ENCODE assay signal across 21 cellular contexts in the genomic region with DNA sequence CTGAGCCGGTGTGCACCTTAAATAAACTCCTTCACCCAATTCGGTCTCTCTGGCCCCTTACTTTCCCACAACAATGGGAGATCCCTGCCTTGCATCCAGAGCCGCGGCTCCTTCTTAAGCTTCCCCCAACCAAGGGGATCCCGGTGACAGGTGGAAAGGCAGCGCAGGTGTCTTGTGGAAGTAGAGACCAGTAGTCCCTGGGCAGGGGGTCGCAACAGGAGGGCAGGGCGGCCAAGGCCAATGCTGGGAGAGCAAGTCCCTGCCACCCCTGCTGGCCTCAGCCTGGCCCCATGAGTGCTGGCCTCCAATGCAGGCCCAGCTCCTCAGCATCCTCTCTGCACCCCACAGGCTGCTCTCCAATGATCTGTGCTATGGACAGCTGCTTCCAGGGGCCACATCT. TPM values are rescaled to one million over a fixed set of nuclear protein-coding genes. Genes with fewer than 3 reads are reported as not detected.
DNase-seq lines count a peak whose midpoint lies in the region; ATAC-seq and TF ChIP-seq lines count a peak whose summit lies in the region.
"Had no signal": no experiment of that assay in that cellular context is flagged by ENCODE, and none has a peak within 500 bp of the region (broad histone marks: within the 10 kb centered on the region; RNA-seq: fewer than 3 reads in every experiment).

No MANE protein-coding gene starts in this region.

- no peak overlapping the region for H2BK120ac ChIP-seq in IMR-90 (ENCODE audit: low read depth, low read length)
- no peak overlapping the region for H2BK120ac ChIP-seq in mesenchymal stem cell (ENCODE audit: low read depth, low read length)
- H2BK120ac ChIP-seq in neuronal stem cell (ENCODE audit: low read depth, low read length) = no peak overlapping the region

- no peak overlapping the region for H3K56ac ChIP-seq in IMR-90 (ENCODE audit: extremely low read depth, insufficient read depth, low read length)

- H2BK12ac ChIP-seq in mesenchymal stem cell (ENCODE audit: low read length in 2 of 2) = no peak overlapping the region
- H2BK12ac ChIP-seq in neuronal stem cell (ENCODE audit: low read length) = no peak overlapping the region

- H3K23ac ChIP-seq in IMR-90 (ENCODE audit: low read depth, low read length) (no peak overlapping the region), mesenchymal stem cell (ENCODE audit: low read length in 2 of 2) (no peak overlapping the region), neuronal stem cell (ENCODE audit: low read depth, low read length, poor library complexity) (no peak overlapping the region)

- no peak for TF ChIP-seq RAD21 in IMR-90 (IDR thresholded peaks at IDR 0.05; ENCODE audit: low read length)

- H4K20me1 ChIP-seq in GM23338 (replicated peaks; ENCODE audit: insufficient read depth) = no peaks in the 10 kb centered on the region
- no peaks in the 10 kb centered on the region for H4K20me1 ChIP-seq in IMR-90 (ENCODE audit: insufficient read depth, low read length)

- WGBS in IMR-90 (ENCODE audit: extremely low coverage in 2 of 2, insufficient read length in 1 of 2), 2 experiments = no CpG with 5 or more reads among the region's 8 CpGs
- WGBS in mesenchymal stem cell = 93% methylated on average over 8 of the region's 8 CpGs
- no CpG with 5 or more reads among the region's 8 CpGs for WGBS in neuronal stem cell (ENCODE audit: extremely low coverage in 2 of 2, insufficient read length in 2 of 2, insufficient replicate concordance in 1 of 2), 2 donors

- in situ Hi-C loops in IMR-90 (cut with MboI; ENCODE audit: low sequenced_read_pairs) = no loop called here

- peak; percentile 39 for ATAC-seq in GM23338
- ATAC-seq in IMR-90 (ENCODE audit: low read depth) = no peak
- ATAC-seq in activated CD4-positive, CD25-positive, alpha-beta regulatory T cell treated with anti-CD3 and anti-CD28 coated beads, Interleukin-2, amount 50 U/mL, for 24 hours = no peak

- H3K9me3 Mint-ChIP-seq in GM23338 (peaks cover 3% of the 10 kb centered on the region; the same call in 1 of the 3 replicates), MCF 10A (ENCODE audit: unreplicated experiment) (peaks cover 7% of the 10 kb centered on the region)
- H3K9me3 Mint-ChIP-seq: CD4-positive, alpha-beta T cell; CD8-positive, alpha-beta memory T cell had no signal

- H3K9ac ChIP-seq in IMR-90 (ENCODE audit: low read depth, low read length) (no peak overlapping the region), mesenchymal stem cell (ENCODE audit: low read length) (no peak overlapping the region), neuronal stem cell (ENCODE audit: low read depth, low read length, poor library complexity) (no peak overlapping the region)
- H3K9ac ChIP-seq: BLaER1 treated with 17β-estradiol and CSF1 and Interleukin-3, amounts not matched to agents 10 nM and 100 nM; GM23248 had no signal

- H3K79me2 ChIP-seq in GM23338 (replicated peaks; ENCODE audit: insufficient read depth) = no peaks in the 10 kb centered on the region

- H3K27ac Mint-ChIP-seq in GM23338 = no peak overlapping the region
- no peak overlapping the region for H3K27ac Mint-ChIP-seq in MCF 10A (ENCODE audit: low read depth, unreplicated experiment)
- H3K27ac Mint-ChIP-seq: CD4-positive, alpha-beta T cell; CD8-positive, alpha-beta memory T cell had no signal

- DNase-seq in GM23338 (ENCODE audit: low spot score) (no peak), IMR-90 (no peak), mesenchymal stem cell (no peak), neuronal stem cell (ENCODE audit: low spot score) (no peak), kidney tubule cell (ENCODE audit: low spot score) (no peak), T-helper 9 cell (no peak), MCF 10A (ENCODE audit: unreplicated experiment) (no peak)
- DNase-seq: BE2C; CD4-positive, alpha-beta T cell; CD8-positive, alpha-beta memory T cell; DMS 273 treated with DMSO at 0.1 percent for 48 hours; DMS79; EL; GDM1; GM23248; HCEC 1CT had no signal

- no peak overlapping the region for H4K5ac ChIP-seq in IMR-90 (ENCODE audit: low read depth, low read length)

- H2AFZ ChIP-seq in GM23338 = no peak overlapping the region; the same call in 1 of the 2 replicates
- H2AFZ ChIP-seq in IMR-90 (replicated peaks; ENCODE audit: low read length, poor library complexity) = peak overlapping the region; percentile 67
- H2AFZ ChIP-seq in mesenchymal stem cell (ENCODE audit: low read depth, low read length) = no peak overlapping the region
- H2AFZ ChIP-seq in neuronal stem cell (ENCODE audit: low read length) = peak overlapping the region; percentile 39
- H2AFZ ChIP-seq: GM23248 had no signal

- POLR2A ChIA-PET in IMR-90 (lab: Charles Lee; ENCODE audit: unreplicated experiment) = no interaction called here
- POLR2A ChIA-PET in MCF 10A (lab: Yijun Ruan, JAX) = interaction anchor here (1.2 kb wide), 1 partner anchor 12 kb away, joined by 4 read pairs; no protein-coding TSS in a partner anchor

- no peaks in the 10 kb centered on the region for H3K79me1 ChIP-seq in IMR-90 (ENCODE audit: low read depth in 1 of 2, low read length in 2 of 2)
- no peaks in the 10 kb centered on the region for H3K79me1 ChIP-seq in mesenchymal stem cell (replicated peaks; ENCODE audit: low read length, poor library complexity, severe bottlenecking)
- H3K79me1 ChIP-seq in neuronal stem cell (ENCODE audit: low read depth, low read length) = no peaks in the 10 kb centered on the region

- H2AK5ac ChIP-seq in IMR-90 (ENCODE audit: low read depth, low read length) = no peak overlapping the region
- no peak overlapping the region for H2AK5ac ChIP-seq in mesenchymal stem cell (ENCODE audit: low read length, severe bottlenecking)
- peak overlapping the region; percentile 86 for H2AK5ac ChIP-seq in neuronal stem cell (ENCODE audit: low read depth, low read length)

- H3K27me3 ChIP-seq in GM23338 (ENCODE audit: insufficient read depth) (no peaks in the 10 kb centered on the region), IMR-90 (ENCODE audit: control insufficient read depth, insufficient read depth, low read length) (no peaks in the 10 kb centered on the region; the same call in 1 of the 2 replicates), mesenchymal stem cell (ENCODE audit: control insufficient read depth in 1 of 2, insufficient read depth in 1 of 2, low read length in 2 of 2) (peaks cover 0 to 23% of the 10 kb centered on the region in 2 experiments), neuronal stem cell (ENCODE audit: control insufficient read depth in 3 of 3, insufficient read depth in 3 of 3, low read depth in 1 of 3, low read length in 3 of 3) (peaks cover 0 to 2% (median 0%) of the 10 kb centered on the region in 3 experiments)
- H3K27me3 ChIP-seq: BE2C had no signal

- H3K4me1 Mint-ChIP-seq in GM23338 (peaks cover 10% of the 10 kb centered on the region), MCF 10A (ENCODE audit: insufficient read depth, unreplicated experiment) (no peaks in the 10 kb centered on the region)
- H3K4me1 Mint-ChIP-seq: CD14-positive monocyte; CD8-positive, alpha-beta memory T cell had no signal

- H2BK15ac ChIP-seq in IMR-90 (ENCODE audit: low read depth, low read length) (no peak overlapping the region), mesenchymal stem cell (ENCODE audit: low read depth, poor library complexity, severe bottlenecking) (no peak overlapping the region), neuronal stem cell (ENCODE audit: low read length) (no peak overlapping the region)

- H3K4me1 ChIP-seq in GM23338 (ENCODE audit: insufficient read depth) = no peaks in the 10 kb centered on the region
- H3K4me1 ChIP-seq in IMR-90 (ENCODE audit: control insufficient read depth, insufficient read depth, low read length) = no peaks in the 10 kb centered on the region
- H3K4me1 ChIP-seq in mesenchymal stem cell (ENCODE audit: control insufficient read depth, insufficient read depth, low read depth, low read length) = no peaks in the 10 kb centered on the region
- peaks cover 3 to 5% of the 10 kb centered on the region in 2 donors for H3K4me1 ChIP-seq in neuronal stem cell (ENCODE audit: control insufficient read depth in 2 of 2, insufficient read depth in 1 of 2, low read depth in 1 of 2, low read length in 2 of 2)
- H3K4me1 ChIP-seq: BE2C had no signal

- H3K4ac ChIP-seq in IMR-90 (ENCODE audit: low read depth, low read length) (no peak overlapping the region), mesenchymal stem cell (ENCODE audit: low read depth in 1 of 2, low read length in 2 of 2) (no peak overlapping the region), neuronal stem cell (ENCODE audit: low read length) (peak overlapping the region; percentile 93)

- CTCF ChIA-PET in IMR-90 (lab: Yijun Ruan, JAX) = no interaction called here
- CTCF ChIA-PET in MCF 10A (lab: Yijun Ruan, JAX) = interaction anchor here (1.1 kb wide), 1 partner anchor 44 kb away, joined by 3 read pairs; no protein-coding TSS in a partner anchor

- H3K36me3 ChIP-seq in GM23338 (ENCODE audit: insufficient read depth) = no peaks in the 10 kb centered on the region
- H3K36me3 ChIP-seq in IMR-90 (ENCODE audit: control insufficient read depth, insufficient read depth, low read length) = no peaks in the 10 kb centered on the region
- H3K36me3 ChIP-seq in mesenchymal stem cell (ENCODE audit: control insufficient read depth in 1 of 2, insufficient read depth in 2 of 2, low read depth in 1 of 2, low read length in 2 of 2) = peaks cover 0 to 3% of the 10 kb centered on the region in 2 experiments
- no peaks in the 10 kb centered on the region for H3K36me3 ChIP-seq in neuronal stem cell (replicated peaks in 1 of 2; ENCODE audit: control insufficient read depth in 2 of 2, insufficient read depth in 2 of 2, low read length in 2 of 2)
- H3K36me3 ChIP-seq: BE2C; BLaER1 treated with 17β-estradiol and CSF1 and Interleukin-3, amounts not matched to agents 10 nM and 100 nM had no signal

- no peak overlapping the region for H2AK9ac ChIP-seq in IMR-90 (replicated peaks; ENCODE audit: low read depth, low read length, poor library complexity)

- H4K91ac ChIP-seq in IMR-90 (ENCODE audit: insufficient read depth, low read depth, low read length) = no peak overlapping the region
- H4K91ac ChIP-seq in mesenchymal stem cell (ENCODE audit: low read length) = peak overlapping the region; percentile 22
- H4K91ac ChIP-seq in neuronal stem cell (ENCODE audit: low read depth, low read length, poor library complexity) = no peak overlapping the region

- no peak overlapping the region for H3K27ac ChIP-seq in GM23338 (ENCODE audit: low read depth)
- no peak overlapping the region for H3K27ac ChIP-seq in IMR-90 (ENCODE audit: insufficient read depth, low read length)
- H3K27ac ChIP-seq in mesenchymal stem cell (ENCODE audit: low read length, poor library complexity, severe bottlenecking) = no peak overlapping the region
- no peak overlapping the region for H3K27ac ChIP-seq in neuronal stem cell (replicated peaks; ENCODE audit: low read length)
- H3K27ac ChIP-seq: 22Rv1; BLaER1 treated with 17β-estradiol and CSF1 and Interleukin-3, amounts not matched to agents 10 nM and 100 nM; GM23248 had no signal

- dilution Hi-C loops in IMR-90 (cut with HindIII; ENCODE audit: low sequenced_read_pairs, unreplicated experiment) = no loop called here

- H3K4me3 Mint-ChIP-seq in GM23338 (no peak overlapping the region), MCF 10A (ENCODE audit: unreplicated experiment) (no peak overlapping the region)
- H3K4me3 Mint-ChIP-seq: CD14-positive monocyte; CD4-positive, alpha-beta T cell; CD8-positive, alpha-beta memory T cell had no signal

- H3K4me3 ChIP-seq in GM23338 = no peak overlapping the region
- H3K4me3 ChIP-seq in IMR-90 (ENCODE audit: insufficient read depth, low read depth, low read length) = no peak overlapping the region
- no peak overlapping the region for H3K4me3 ChIP-seq in mesenchymal stem cell (ENCODE audit: insufficient read depth in 1 of 2, low read depth in 1 of 2, low read length in 2 of 2)
- peak overlapping the region in 1 of 2 donors; percentile 25 for H3K4me3 ChIP-seq in neuronal stem cell (ENCODE audit: low read length in 2 of 2)
- H3K4me3 ChIP-seq: BLaER1 treated with 17β-estradiol and CSF1 and Interleukin-3, amounts not matched to agents 10 nM and 100 nM; GM23248 had no signal

- no peak overlapping the region for H4K8ac ChIP-seq in IMR-90 (ENCODE audit: low read depth in 2 of 2, low read length in 2 of 2)
- H4K8ac ChIP-seq in mesenchymal stem cell (ENCODE audit: low read length) = no peak overlapping the region
- H4K8ac ChIP-seq in neuronal stem cell (ENCODE audit: low read depth, low read length) = no peak overlapping the region

- no peaks in the 10 kb centered on the region for H3F3A ChIP-seq in GM23338 (replicated peaks; ENCODE audit: low read depth)

- no peak overlapping the region for H3K14ac ChIP-seq in IMR-90 (replicated peaks; ENCODE audit: low read depth, low read length)
- peak overlapping the region in 1 of 2 experiments; percentile 89 for H3K14ac ChIP-seq in mesenchymal stem cell (ENCODE audit: low read length in 2 of 2)
- peak overlapping the region; percentile 67 for H3K14ac ChIP-seq in neuronal stem cell (ENCODE audit: low read length)

- no peak overlapping the region for H2BK5ac ChIP-seq in IMR-90 (ENCODE audit: low read depth, low read length, poor library complexity, severe bottlenecking)
- H2BK5ac ChIP-seq in mesenchymal stem cell (ENCODE audit: low read depth, low read length, poor library complexity, severe bottlenecking) = no peak overlapping the region
- H2BK5ac ChIP-seq in neuronal stem cell (ENCODE audit: low read length) = peak overlapping the region; percentile 8

- no peak overlapping the region for H2BK20ac ChIP-seq in IMR-90 (ENCODE audit: low read depth, low read length)

- H3K36me3 Mint-ChIP-seq in GM23338 (ENCODE audit: low read depth) = peaks cover 6% of the 10 kb centered on the region; the same call in 2 of the 3 replicates
- H3K36me3 Mint-ChIP-seq in MCF 10A (ENCODE audit: insufficient read depth, unreplicated experiment) = peaks cover 6% of the 10 kb centered on the region
- H3K36me3 Mint-ChIP-seq: CD14-positive monocyte; CD8-positive, alpha-beta memory T cell had no signal

- TF ChIP-seq CTCF in GM23338 (conservative IDR thresholded peaks at IDR 0.05; ENCODE audit: low read depth in 2 of 2) (no peak), IMR-90 (conservative IDR thresholded peaks at IDR 0.05; ENCODE audit: low read depth, low read length) (no peak), MCF 10A (IDR thresholded peaks at IDR 0.05; ENCODE audit: unreplicated experiment) (no peak)

- no peaks in the 10 kb centered on the region for H3K9me2 ChIP-seq in GM23338 (ENCODE audit: insufficient read depth)

- H3K27me3 Mint-ChIP-seq in GM23338 (ENCODE audit: insufficient read depth, low read depth, poor library complexity) = peaks cover 11% of the 10 kb centered on the region
- no peaks in the 10 kb centered on the region for H3K27me3 Mint-ChIP-seq in MCF 10A (ENCODE audit: insufficient read depth, unreplicated experiment)

- BruUV-seq in IMR-90 (replicated peaks; lab: Mats Ljungman, UMichigan) (no TSS peak), MCF 10A (replicated peaks; lab: Mats Ljungman, UMichigan) (no TSS peak)

- no peak overlapping the region for H3K18ac ChIP-seq in IMR-90 (ENCODE audit: low read depth, low read length)
- H3K18ac ChIP-seq in mesenchymal stem cell (ENCODE audit: low read depth in 1 of 2, low read length in 2 of 2) = no peak overlapping the region
- peak overlapping the region; percentile 77 for H3K18ac ChIP-seq in neuronal stem cell (ENCODE audit: low read length)

- H3K4me2 ChIP-seq in GM23338 (no peak overlapping the region), IMR-90 (ENCODE audit: low read depth, low read length) (no peak overlapping the region), mesenchymal stem cell (ENCODE audit: low read length, poor library complexity, severe bottlenecking) (no peak overlapping the region), neuronal stem cell (ENCODE audit: insufficient read depth, low read length, poor library complexity, severe bottlenecking) (no peak overlapping the region)
- H3K4me2 ChIP-seq: BLaER1 treated with 17β-estradiol and CSF1 and Interleukin-3, amounts not matched to agents 10 nM and 100 nM had no signal

- no peak for TF ChIP-seq POLR2A in IMR-90 (IDR thresholded peaks at IDR 0.05; ENCODE audit: low read depth, low read length)

- H3K9me3 ChIP-seq in IMR-90 (ENCODE audit: control insufficient read depth, insufficient read depth, low read length) = no peaks in the 10 kb centered on the region
- H3K9me3 ChIP-seq in mesenchymal stem cell (ENCODE audit: control insufficient read depth, low read length) = no peaks in the 10 kb centered on the region
- no peaks in the 10 kb centered on the region for H3K9me3 ChIP-seq in neuronal stem cell (replicated peaks in 1 of 2; ENCODE audit: control insufficient read depth in 2 of 2, insufficient read depth in 1 of 2, low read depth in 1 of 2, low read length in 2 of 2)
- H3K9me3 ChIP-seq: BE2C had no signal

- H3K9me1 ChIP-seq in IMR-90 (ENCODE audit: insufficient read depth, low read length) = no peaks in the 10 kb centered on the region

- intact Hi-C loops in IMR-90 (cut with micrococcal nuclease) (no loop called here), MCF 10A (cut with micrococcal nuclease) (no loop called here)

RNA-seq across cellular contexts. Expression of gene SYT12, which starts 7.9 kb away (rescaled TPM):
- 2.5 and 3.1 TPM in 2 replicates for total RNA-seq in GM23338 (2014; rRNA removed; shearing (Covaris generic))
- polyA plus RNA-seq in GM23338 (2016; fragmentation: Nextera tagmentation; extraction: Ambion mirVana) (0.92 TPM in 2 replicates), IMR-90 (2012; rRNA removed) (0.65 and 0.74 TPM in 2 replicates)
- total RNA-seq in IMR-90 (2012; rRNA removed) (0.54 and 0.56 TPM in 2 replicates), MCF 10A (2022) (0.44 and 0.59 TPM in 2 replicates)
- 0.53 and 0.81 TPM in 2 replicates for polyA plus RNA-seq in IMR-90 (2012; cell fraction: cytosol; rRNA removed)
- polyA plus RNA-seq in IMR-90 (2012; cell fraction: nucleus; rRNA removed; ENCODE audit: low replicate concordance) = 1.4 and 1.6 TPM in 2 replicates
- not detected for polyA plus RNA-seq in mesenchymal stem cell (2013, experiment 1 of 2)
- not detected for polyA plus RNA-seq in mesenchymal stem cell (2013, experiment 2 of 2)
- 0.33 TPM for polyA plus RNA-seq in neuronal stem cell (2013, experiment 1 of 2)
- 0.33 TPM for polyA plus RNA-seq in neuronal stem cell (2013, experiment 2 of 2)
- total RNA-seq: CD4-positive, alpha-beta T cell; CD8-positive, alpha-beta memory T cell had no signal
- polyA plus RNA-seq: CD14-positive monocyte; CD8-positive, alpha-beta memory T cell had no signal

RNA-seq across cellular contexts. Expression of gene C11orf86, which starts 39.9 kb away (rescaled TPM):
- total RNA-seq in GM23338 (2014; rRNA removed; shearing (Covaris generic)) = 0.21 TPM in 1 of 2 replicates, not detected in the other
- polyA plus RNA-seq in GM23338 (2016; fragmentation: Nextera tagmentation; extraction: Ambion mirVana) = 0.73 and 0.74 TPM in 2 replicates
- not detected in 2 replicates for total RNA-seq in IMR-90 (2012; rRNA removed)
- polyA plus RNA-seq in IMR-90 (2012; rRNA removed) = not detected in 2 replicates
- polyA plus RNA-seq in IMR-90 (2012; cell fraction: cytosol; rRNA removed) = 0.04 TPM in 1 of 2 replicates, not detected in the other
- polyA plus RNA-seq in IMR-90 (2012; cell fraction: nucleus; rRNA removed; ENCODE audit: low replicate concordance) = 0.06 and 0.07 TPM in 2 replicates
- not detected for polyA plus RNA-seq in mesenchymal stem cell (2013, experiment 1 of 2)
- polyA plus RNA-seq in mesenchymal stem cell (2013, experiment 2 of 2) = not detected
- not detected for polyA plus RNA-seq in neuronal stem cell (2013, experiment 1 of 2)
- polyA plus RNA-seq in neuronal stem cell (2013, experiment 2 of 2) = not detected
- not detected in 2 replicates for total RNA-seq in MCF 10A (2022)
- total RNA-seq: CD4-positive, alpha-beta T cell; CD8-positive, alpha-beta memory T cell; GM23248 had no signal
- polyA plus RNA-seq: AG04450; CD14-positive monocyte; CD8-positive, alpha-beta memory T cell; GM23248 had no signal

RNA-seq across cellular contexts. Expression of gene RHOD, which starts 41.6 kb away (rescaled TPM):
- 16.2 and 16.7 TPM in 2 replicates for total RNA-seq in GM23338 (2014; rRNA removed; shearing (Covaris generic))
- polyA plus RNA-seq in GM23338 (2016; fragmentation: Nextera tagmentation; extraction: Ambion mirVana) (12.7 and 13.8 TPM in 2 replicates), IMR-90 (2012; rRNA removed) (10.9 and 13.4 TPM in 2 replicates)
- total RNA-seq in IMR-90 (2012; rRNA removed) (4.7 and 5.3 TPM in 2 replicates), MCF 10A (2022) (132 and 190 TPM in 2 replicates)
- polyA plus RNA-seq in IMR-90 (2012; cell fraction: cytosol; rRNA removed) = 17.8 and 23.1 TPM in 2 replicates
- 5.5 and 8.8 TPM in 2 replicates for polyA plus RNA-seq in IMR-90 (2012; cell fraction: nucleus; rRNA removed; ENCODE audit: low replicate concordance)
- polyA plus RNA-seq in mesenchymal stem cell (2013, experiment 1 of 2) = 2.8 TPM
- polyA plus RNA-seq in mesenchymal stem cell (2013, experiment 2 of 2) = 2.7 TPM
- polyA plus RNA-seq in neuronal stem cell (2013, experiment 1 of 2) = 6.5 TPM
- 6.2 TPM for polyA plus RNA-seq in neuronal stem cell (2013, experiment 2 of 2)
- total RNA-seq: CD4-positive, alpha-beta T cell had no signal
- polyA plus RNA-seq: CD14-positive monocyte had no signal

RNA-seq across cellular contexts. Expression of gene PC, which starts 56.9 kb away (rescaled TPM):
- 21.7 and 24.9 TPM in 2 replicates for total RNA-seq in GM23338 (2014; rRNA removed; shearing (Covaris generic))
- polyA plus RNA-seq in GM23338 (2016; fragmentation: Nextera tagmentation; extraction: Ambion mirVana) = 18.3 and 18.9 TPM in 2 replicates
- total RNA-seq in IMR-90 (2012; rRNA removed) = 9.7 and 13.6 TPM in 2 replicates
- 15.7 and 20.9 TPM in 2 replicates for polyA plus RNA-seq in IMR-90 (2012; rRNA removed)
- 15.5 and 27.2 TPM in 2 replicates for polyA plus RNA-seq in IMR-90 (2012; cell fraction: cytosol; rRNA removed)
- polyA plus RNA-seq in IMR-90 (2012; cell fraction: nucleus; rRNA removed; ENCODE audit: low replicate concordance) = 65.9 and 77.6 TPM in 2 replicates
- polyA plus RNA-seq in mesenchymal stem cell (2013, experiment 1 of 2) = 4.4 TPM
- polyA plus RNA-seq in mesenchymal stem cell (2013, experiment 2 of 2) = 4.5 TPM
- 6.1 TPM for polyA plus RNA-seq in neuronal stem cell (2013, experiment 1 of 2)
- 5.8 TPM for polyA plus RNA-seq in neuronal stem cell (2013, experiment 2 of 2)
- 27.0 and 37.7 TPM in 2 replicates for total RNA-seq in MCF 10A (2022)

Comparison
In these comparisons a context has a peak if more than half of its experiments do, and no peak if none do; other contexts are left out.
1. H2AFZ ChIP-seq: peak in IMR-90 (single experiment) and neuronal stem cell (single experiment); none in GM23338 (single experiment) and mesenchymal stem cell (single experiment).